In the genomic region with DNA sequence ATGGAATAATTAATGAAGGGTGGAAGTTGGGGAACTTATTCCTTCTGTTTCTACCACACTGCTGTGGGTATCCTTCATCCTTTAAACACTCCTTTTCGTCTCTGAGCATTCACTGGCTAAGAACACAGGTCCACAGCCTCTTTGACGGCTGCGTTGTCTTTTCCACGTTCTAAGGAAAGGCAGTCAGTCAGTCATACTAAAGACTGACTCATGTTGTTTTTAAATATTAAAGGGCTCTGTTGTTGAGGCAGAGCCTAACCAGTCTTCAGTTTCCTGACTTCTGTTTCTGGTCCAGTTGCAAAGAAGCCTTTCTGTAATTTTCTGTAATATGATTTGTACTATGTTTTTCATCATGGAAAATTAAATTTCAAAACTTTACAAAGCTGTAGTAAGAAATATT, we compare ENCODE assay signal across 15 cellular contexts. TPM values are rescaled to one million over a fixed set of nuclear protein-coding genes. Genes with fewer than 3 reads are reported as not detected.
DNase-seq lines count a peak whose midpoint lies in the region; ATAC-seq and TF ChIP-seq lines count a peak whose summit lies in the region.
"Had no signal": no experiment of that assay in that cellular context is flagged by ENCODE, and none has a peak within 500 bp of the region (broad histone marks: within the 10 kb centered on the region; RNA-seq: fewer than 3 reads in every experiment).

No MANE protein-coding gene starts in this region.

- no peaks in the 10 kb centered on the region for H4K20me1 ChIP-seq in GM23248 (ENCODE audit: insufficient read depth)

- H3K4me1 ChIP-seq in GM23248 (ENCODE audit: insufficient read depth) (no peaks in the 10 kb centered on the region), foreskin keratinocyte (peaks cover 6% of the 10 kb centered on the region)
- H3K4me1 ChIP-seq: Caco-2 had no signal

- H3K4me3 Mint-ChIP-seq in WTC11 (no peak overlapping the region), endothelial cell (ENCODE audit: unreplicated experiment) (no peak overlapping the region)
- H3K4me3 Mint-ChIP-seq: CD4-positive, alpha-beta T cell had no signal

- H3K27ac ChIP-seq in GM23248, result no peak overlapping the region
- H3K27ac ChIP-seq in foreskin keratinocyte, result peak overlapping the region; percentile 20
- H3K27ac ChIP-seq: C4-2B, HL-60 had no signal

- TF ChIP-seq CTCF in WTC11 (IDR thresholded peaks at IDR 0.05), result no peak
- TF ChIP-seq CTCF in foreskin keratinocyte (conservative IDR thresholded peaks at IDR 0.05), result no peak
- no peak for TF ChIP-seq CTCF in endothelial cell (IDR thresholded peaks at IDR 0.05; ENCODE audit: unreplicated experiment)

- H3K4me2 ChIP-seq in GM23248 (ENCODE audit: unreplicated experiment), result no peak overlapping the region

- peak; percentile 19 for DNase-seq in GM23248
- no peak for DNase-seq in WTC11 (ENCODE audit: low spot score)
- DNase-seq in foreskin keratinocyte, result no peak
- no peak for DNase-seq in NCI-H82 treated with DMSO at 0.1 percent for 48 hours (lab: John Stamatoyannopoulos, UW; ENCODE audit: unreplicated experiment)
- no peak for DNase-seq in endothelial cell (ENCODE audit: low spot score)
- no peak for DNase-seq in NCI-H1092 (lab: John Stamatoyannopoulos, UW)
- DNase-seq: Caco-2; CD4-positive, alpha-beta T cell; DMS79 treated with DMSO at 0.1 percent for 48 hours; GF-D8; HCEC 1CT; IMR-90 had no signal

- in situ Hi-C loops in GM23248 (cut with MboI), result no loop called here

- H3K27me3 ChIP-seq in GM23248 (replicated peaks; ENCODE audit: insufficient read depth) (no peaks in the 10 kb centered on the region), foreskin keratinocyte (no peaks in the 10 kb centered on the region)

- H3K9me3 ChIP-seq in GM23248 (ENCODE audit: low read depth), result no peaks in the 10 kb centered on the region
- H3K9me3 ChIP-seq: Caco-2 had no signal

- H3K9me3 Mint-ChIP-seq in WTC11, result peaks cover 20% of the 10 kb centered on the region
- H3K9me3 Mint-ChIP-seq in endothelial cell (ENCODE audit: unreplicated experiment), result no peaks in the 10 kb centered on the region
- H3K9me3 Mint-ChIP-seq: CD4-positive, alpha-beta T cell had no signal

- WGBS in GM23248 (ENCODE audit: low coverage in 1 of 2, low lambda C conversion rate in 2 of 2, missing lambda C conversion rate in 2 of 2), 2 experiments, result 37 to 51% methylated on average over 4 of the region's 4 CpGs

- no peak overlapping the region for H3K9ac ChIP-seq in GM23248

- CTCF ChIA-PET in WTC11 (lab: Charles Lee), result interaction anchor here (1.6 kb wide), 1 partner anchor 217 kb away, joined by 4 read pairs; no protein-coding TSS in a partner anchor

- POLR2A ChIA-PET in WTC11 (lab: Charles Lee), result no interaction called here

- peaks cover 23% of the 10 kb centered on the region for H3K36me3 Mint-ChIP-seq in WTC11
- peaks cover 3% of the 10 kb centered on the region for H3K36me3 Mint-ChIP-seq in endothelial cell (ENCODE audit: low read depth, unreplicated experiment)

- peaks cover 58% of the 10 kb centered on the region for H3K4me1 Mint-ChIP-seq in WTC11
- H3K4me1 Mint-ChIP-seq in endothelial cell (ENCODE audit: unreplicated experiment), result peaks cover 29% of the 10 kb centered on the region

- 0 out of 2 replicates have a peak, but pooled peaks cover 2% of the 10 kb centered on the region for H3F3A ChIP-seq in GM23248 (ENCODE audit: insufficient read depth)

- no peaks in the 10 kb centered on the region for H3K9me2 ChIP-seq in GM23248 (ENCODE audit: insufficient read depth)

- H3K27ac Mint-ChIP-seq in WTC11 (peak overlapping the region; percentile 9; the same call in 1 of the 2 replicates), endothelial cell (ENCODE audit: unreplicated experiment) (no peak overlapping the region)
- H3K27ac Mint-ChIP-seq: CD4-positive, alpha-beta T cell had no signal

- peaks cover 94% of the 10 kb centered on the region for H3K79me2 ChIP-seq in GM23248 (ENCODE audit: insufficient read depth)

- no peaks in the 10 kb centered on the region for H3K36me3 ChIP-seq in GM23248 (ENCODE audit: low read depth)

- ATAC-seq in WTC11, result no peak
- ATAC-seq in foreskin keratinocyte, result peak; percentile 79
- ATAC-seq: K562 had no signal

- no peak overlapping the region for H3K4me3 ChIP-seq in GM23248
- H3K4me3 ChIP-seq: K562 had no signal

- H3K27me3 Mint-ChIP-seq in WTC11 (ENCODE audit: low read depth), result no peaks in the 10 kb centered on the region
- peaks cover 5% of the 10 kb centered on the region for H3K27me3 Mint-ChIP-seq in endothelial cell (ENCODE audit: unreplicated experiment)
- H3K27me3 Mint-ChIP-seq: CD4-positive, alpha-beta T cell had no signal

- H2AFZ ChIP-seq in GM23248, result no peak overlapping the region

TF ChIP-seq in WTC11, 78 proteins besides CTCF, POLR2A, EP300 and RAD21:
- no peak for TF ChIP-seq NFE2L1 (CRISPR knock-in tag; IDR thresholded peaks at IDR 0.05)
- TF ChIP-seq, protein P1, sequence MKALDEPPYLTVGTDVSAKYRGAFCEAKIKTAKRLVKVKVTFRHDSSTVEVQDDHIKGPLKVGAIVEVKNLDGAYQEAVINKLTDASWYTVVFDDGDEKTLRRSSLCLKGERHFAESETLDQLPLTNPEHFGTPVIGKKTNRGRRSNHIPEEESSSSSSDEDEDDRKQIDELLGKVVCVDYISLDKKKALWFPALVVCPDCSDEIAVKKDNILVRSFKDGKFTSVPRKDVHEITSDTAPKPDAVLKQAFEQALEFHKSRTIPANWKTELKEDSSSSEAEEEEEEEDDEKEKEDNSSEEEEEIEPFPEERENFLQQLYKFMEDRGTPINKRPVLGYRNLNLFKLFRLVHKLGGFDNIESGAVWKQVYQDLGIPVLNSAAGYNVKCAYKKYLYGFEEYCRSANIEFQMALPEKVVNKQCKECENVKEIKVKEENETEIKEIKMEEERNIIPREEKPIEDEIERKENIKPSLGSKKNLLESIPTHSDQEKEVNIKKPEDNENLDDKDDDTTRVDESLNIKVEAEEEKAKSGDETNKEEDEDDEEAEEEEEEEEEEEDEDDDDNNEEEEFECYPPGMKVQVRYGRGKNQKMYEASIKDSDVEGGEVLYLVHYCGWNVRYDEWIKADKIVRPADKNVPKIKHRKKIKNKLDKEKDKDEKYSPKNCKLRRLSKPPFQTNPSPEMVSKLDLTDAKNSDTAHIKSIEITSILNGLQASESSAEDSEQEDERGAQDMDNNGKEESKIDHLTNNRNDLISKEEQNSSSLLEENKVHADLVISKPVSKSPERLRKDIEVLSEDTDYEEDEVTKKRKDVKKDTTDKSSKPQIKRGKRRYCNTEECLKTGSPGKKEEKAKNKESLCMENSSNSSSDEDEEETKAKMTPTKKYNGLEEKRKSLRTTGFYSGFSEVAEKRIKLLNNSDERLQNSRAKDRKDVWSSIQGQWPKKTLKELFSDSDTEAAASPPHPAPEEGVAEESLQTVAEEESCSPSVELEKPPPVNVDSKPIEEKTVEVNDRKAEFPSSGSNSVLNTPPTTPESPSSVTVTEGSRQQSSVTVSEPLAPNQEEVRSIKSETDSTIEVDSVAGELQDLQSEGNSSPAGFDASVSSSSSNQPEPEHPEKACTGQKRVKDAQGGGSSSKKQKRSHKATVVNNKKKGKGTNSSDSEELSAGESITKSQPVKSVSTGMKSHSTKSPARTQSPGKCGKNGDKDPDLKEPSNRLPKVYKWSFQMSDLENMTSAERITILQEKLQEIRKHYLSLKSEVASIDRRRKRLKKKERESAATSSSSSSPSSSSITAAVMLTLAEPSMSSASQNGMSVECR (CRISPR knock-in tag; IDR thresholded peaks at IDR 0.05; ENCODE audit: borderline replicate concordance), result no peak
- no peak for TF ChIP-seq HMGA2 (CRISPR knock-in tag; IDR thresholded peaks at IDR 0.05)
- no peak for TF ChIP-seq CREM (CRISPR knock-in tag; IDR thresholded peaks at IDR 0.05)
TF ChIP-seq in WTC11: peak in this region for 0.

RNA-seq across cellular contexts. Expression of a gene that starts 48.0 kb away (rescaled TPM):
- 23.1 and 23.3 TPM in 2 replicates for total RNA-seq in GM23248 (2014; rRNA removed; shearing (Covaris generic))
- polyA plus RNA-seq in GM23248 (2016; fragmentation: Nextera tagmentation; extraction: Ambion mirVana) (10.1 and 11.2 TPM in 2 replicates), foreskin keratinocyte (6.7 and 7.6 TPM in 2 replicates)
- total RNA-seq in WTC11 (2021) (32.1 to 33.8 TPM (median 33.8 TPM) in 3 replicates), foreskin keratinocyte (11.1 and 13.3 TPM in 2 replicates), endothelial cell (ENCODE audit: unreplicated experiment) (23.2 TPM)
- total RNA-seq: Caco-2 had no signal
